9 cellular contexts compared by ENCODE assay signal in genomic region chr17:1422907-1423306, GRCh38. TPM values are rescaled to one million over a fixed set of nuclear protein-coding genes. Genes with fewer than 3 reads are reported as not detected.
DNase-seq lines count a peak whose midpoint lies in the region; ATAC-seq and TF ChIP-seq lines count a peak whose summit lies in the region.
"Had no signal": no experiment of that assay in that cellular context is flagged by ENCODE, and none has a peak within 500 bp of the region (broad histone marks: within the 10 kb centered on the region; RNA-seq: fewer than 3 reads in every experiment).

No MANE protein-coding gene starts in this region.

- no peak for DNase-seq in CD4-positive, alpha-beta T cell
- peak; percentile 64 to 72 for DNase-seq in PC-9
- DNase-seq in epithelial cell of proximal tubule (ENCODE audit: low read depth), result peak; percentile 96
- DNase-seq in neural progenitor cell (ENCODE audit: low spot score), result no peak
- DNase-seq in GM20000 (ENCODE audit: low spot score), result no peak
- DNase-seq in NCI-H1105 treated with DMSO at 0.1 percent for 48 hours (lab: John Stamatoyannopoulos, UW), result no peak
- DNase-seq in NCI-H187 (lab: John Stamatoyannopoulos, UW), result no peak

- peaks cover 46% of the 10 kb centered on the region for H3K36me3 Mint-ChIP-seq in CD4-positive, alpha-beta T cell (ENCODE audit: low read depth)
- peaks cover 33% of the 10 kb centered on the region for H3K36me3 Mint-ChIP-seq in neural progenitor cell

- no peak overlapping the region for H3K4me3 Mint-ChIP-seq in CD4-positive, alpha-beta T cell
- no peak overlapping the region for H3K4me3 Mint-ChIP-seq in neural progenitor cell
- H3K4me3 Mint-ChIP-seq: T-helper 1 cell treated with Interleukin-12 subunit alpha and Interleukin-12 subunit beta and Interleukin-4 antibody, amounts not matched to agents 30 μg/mL and 1 μg/mL, for 36 hours had no signal

- H3K79me2 ChIP-seq in PC-9 (ENCODE audit: low read depth) (peaks cover 40% of the 10 kb centered on the region), neural progenitor cell (ENCODE audit: low read depth) (peaks cover 30% of the 10 kb centered on the region)

- H3K27ac Mint-ChIP-seq in CD4-positive, alpha-beta T cell, result peak overlapping the region; percentile 1
- peak overlapping the region; percentile 9 for H3K27ac Mint-ChIP-seq in neural progenitor cell
- H3K27ac Mint-ChIP-seq: T-helper 1 cell treated with Interleukin-12 subunit alpha and Interleukin-12 subunit beta and Interleukin-4 antibody, amounts not matched to agents 30 μg/mL and 1 μg/mL, for 36 hours had no signal

- H3K4me2 ChIP-seq in PC-9 (peak overlapping the region; percentile 26), neural progenitor cell (no peak overlapping the region)

- H2AFZ ChIP-seq in PC-9 (no peak overlapping the region), neural progenitor cell (replicated peaks) (no peak overlapping the region)

- H3K4me3 ChIP-seq in PC-9 (no peak overlapping the region), epithelial cell of proximal tubule (ENCODE audit: low read depth, low read length) (no peak overlapping the region), neural progenitor cell (no peak overlapping the region)

- peaks cover 22% of the 10 kb centered on the region for H3K36me3 ChIP-seq in PC-9 (ENCODE audit: low read depth)
- peaks cover 8% of the 10 kb centered on the region for H3K36me3 ChIP-seq in neural progenitor cell

- H3K9me3 Mint-ChIP-seq in CD4-positive, alpha-beta T cell, result no peaks in the 10 kb centered on the region
- H3K9me3 Mint-ChIP-seq in neural progenitor cell, result no peaks in the 10 kb centered on the region
- H3K9me3 Mint-ChIP-seq: T-helper 1 cell treated with Interleukin-12 subunit alpha and Interleukin-12 subunit beta and Interleukin-4 antibody, amounts not matched to agents 30 μg/mL and 1 μg/mL, for 36 hours had no signal

- ATAC-seq in CD4-positive, alpha-beta T cell (ENCODE audit: poor library complexity), result no peak
- no peak for ATAC-seq in HG02970 (IDR thresholded peaks at IDR 0.05; ENCODE audit: low FRiP score, unreplicated experiment)

- no peaks in the 10 kb centered on the region for H3K9me2 ChIP-seq in PC-9 (ENCODE audit: insufficient read depth)

- CTCF ChIA-PET in CD4-positive, alpha-beta T cell (lab: Charles Lee), result no interaction called here
- CTCF ChIA-PET in PC-9 (lab: Charles Lee), result interaction anchor here (1.0 kb wide), 1 partner anchor 58 kb away, joined by 3 read pairs; no protein-coding TSS in a partner anchor

- H3K9me3 ChIP-seq in CD4-positive, alpha-beta T cell (ENCODE audit: control insufficient read depth, low read length), result no peaks in the 10 kb centered on the region
- no peaks in the 10 kb centered on the region for H3K9me3 ChIP-seq in PC-9 (ENCODE audit: insufficient read depth, low read depth)
- no peaks in the 10 kb centered on the region for H3K9me3 ChIP-seq in neural progenitor cell (ENCODE audit: low read depth)

- H3K27ac ChIP-seq in CD4-positive, alpha-beta T cell (ENCODE audit: low read depth, low read length), result no peak overlapping the region
- peak overlapping the region; percentile 58 for H3K27ac ChIP-seq in PC-9
- H3K27ac ChIP-seq in neural progenitor cell, result no peak overlapping the region

- BruUV-seq in PC-9 (replicated peaks; lab: Mats Ljungman, UMichigan), result no TSS peak

- no peaks in the 10 kb centered on the region for H3K4me1 Mint-ChIP-seq in CD4-positive, alpha-beta T cell (ENCODE audit: low read depth)
- peaks cover 13% of the 10 kb centered on the region for H3K4me1 Mint-ChIP-seq in neural progenitor cell

- H3K27me3 ChIP-seq in CD4-positive, alpha-beta T cell (ENCODE audit: control insufficient read depth, insufficient read depth, low read length), result no peaks in the 10 kb centered on the region
- H3K27me3 ChIP-seq in PC-9 (ENCODE audit: insufficient read depth, low read depth) (no peaks in the 10 kb centered on the region), neural progenitor cell (no peaks in the 10 kb centered on the region)

- H4K20me1 ChIP-seq in PC-9 (ENCODE audit: insufficient read depth), result peaks cover 45% of the 10 kb centered on the region
- peaks cover 4% of the 10 kb centered on the region for H4K20me1 ChIP-seq in neural progenitor cell (ENCODE audit: low read depth)

- intact Hi-C loops in CD4-positive, alpha-beta T cell (cut with DNase I, micrococcal nuclease), result no loop called here
- intact Hi-C loops in PC-9 (cut with micrococcal nuclease; ENCODE audit: unreplicated experiment), result loop anchor here (2.0 kb wide), 2 partner anchors 28 to 58 kb away; no protein-coding TSS in a partner anchor

- no peaks in the 10 kb centered on the region for H3K27me3 Mint-ChIP-seq in CD4-positive, alpha-beta T cell
- H3K27me3 Mint-ChIP-seq in neural progenitor cell (ENCODE audit: insufficient read depth, low read depth), result no peaks in the 10 kb centered on the region

- POLR2A ChIA-PET in CD4-positive, alpha-beta T cell (lab: Charles Lee), result no interaction called here
- POLR2A ChIA-PET in PC-9 (lab: Charles Lee; ENCODE audit: unreplicated experiment), result interaction anchor here (0.8 to 1.1 kb wide), 2 partner anchors 23 to 42 kb away, joined by 4 to 5 read pairs; partner anchors contain the start of gene YWHAE

- TF ChIP-seq CTCF in CD4-positive, alpha-beta T cell (IDR thresholded peaks at IDR 0.05), result no peak
- TF ChIP-seq CTCF in PC-9 (conservative IDR thresholded peaks at IDR 0.05) (no peak), epithelial cell of proximal tubule (conservative IDR thresholded peaks at IDR 0.05; ENCODE audit: low read depth, low read length) (no peak), neural progenitor cell (IDR thresholded peaks at IDR 0.05) (no peak), GM20000 (IDR thresholded peaks at IDR 0.05; ENCODE audit: extremely low read depth, missing control alignments) (no peak)

- peaks cover 44% of the 10 kb centered on the region for H3F3A ChIP-seq in PC-9 (ENCODE audit: insufficient read depth, low read depth)
- no peaks in the 10 kb centered on the region for H3F3A ChIP-seq in neural progenitor cell (ENCODE audit: low read depth)

- no peak overlapping the region for H3K9ac ChIP-seq in neural progenitor cell

- peaks cover 10% of the 10 kb centered on the region for H3K4me1 ChIP-seq in PC-9 (replicated peaks; ENCODE audit: insufficient read depth)
- no peaks in the 10 kb centered on the region for H3K4me1 ChIP-seq in neural progenitor cell

RNA-seq across cellular contexts. Expression of gene YWHAE, which starts 22.9 kb away (rescaled TPM):
- total RNA-seq in CD4-positive, alpha-beta T cell, result 100 to 1,000 TPM; 116 to 133 TPM
- total RNA-seq in PC-9 (2021) (841 and 1,140 TPM in 2 replicates), epithelial cell of proximal tubule (1,115 and 1,239 TPM in 2 replicates), neural progenitor cell (ENCODE audit: low replicate concordance) (1,602 and 2,181 TPM in 2 replicates)

RNA-seq across cellular contexts. Expression of gene CRK, which starts 33.1 kb away (rescaled TPM):
- 10 to 100 TPM; 13.6 to 14.5 TPM for total RNA-seq in CD4-positive, alpha-beta T cell
- total RNA-seq in PC-9 (2021) (57.1 and 57.9 TPM in 2 replicates), epithelial cell of proximal tubule (57.1 and 82.8 TPM in 2 replicates), neural progenitor cell (ENCODE audit: low replicate concordance) (52.2 and 59.6 TPM in 2 replicates)

Comparison
In these comparisons a context has a peak if more than half of its experiments do, and no peak if none do; other contexts are left out.
1. DNase-seq: peak in PC-9 (2 of 2) and epithelial cell of proximal tubule (single experiment); none in CD4-positive, alpha-beta T cell (0 of 10), neural progenitor cell (single experiment), GM20000 (single experiment), NCI-H1105 treated with DMSO at 0.1 percent for 48 hours (single experiment) and NCI-H187 (0 of 2).